In the genomic region with DNA sequence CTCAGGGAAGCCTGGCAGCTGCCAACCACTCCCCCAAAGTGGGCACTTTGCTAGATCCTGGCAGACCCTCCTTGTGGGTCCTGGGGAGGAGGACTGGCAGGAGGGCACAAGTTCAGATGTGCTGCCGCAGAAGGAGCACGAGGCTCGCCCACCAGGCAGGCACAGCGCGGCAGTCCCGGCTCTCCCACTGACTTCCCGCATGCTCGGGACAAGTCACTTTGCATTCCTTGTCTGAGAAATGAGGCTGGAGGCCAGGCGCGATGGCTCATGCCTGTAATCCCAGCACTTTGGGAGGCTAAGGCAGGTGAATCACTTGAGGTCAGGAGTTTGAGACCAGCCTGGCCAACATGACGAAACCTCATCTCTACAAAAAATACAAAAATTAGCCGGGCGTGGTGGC, we compare ENCODE assay signal across 1 cellular context. TPM values are rescaled to one million over a fixed set of nuclear protein-coding genes. Genes with fewer than 3 reads are reported as not detected.
"Had no signal": no experiment of that assay in that cellular context is flagged by ENCODE, and none has a peak within 500 bp of the region (broad histone marks: within the 10 kb centered on the region; RNA-seq: fewer than 3 reads in every experiment).

No MANE protein-coding gene starts in this region.

RNA-seq across cellular contexts. Expression of gene FBLN1, which starts 40.1 kb away (rescaled TPM):
- polyA plus RNA-seq: immature natural killer cell had no signal
